16 cellular contexts compared by ENCODE assay signal in genomic region chr7:110356438-110356837, GRCh38.
DNase-seq lines count a peak whose midpoint lies in the region; ATAC-seq and TF ChIP-seq lines count a peak whose summit lies in the region.
"Had no signal": no experiment of that assay in that cellular context is flagged by ENCODE, and none has a peak within 500 bp of the region (broad histone marks: within the 10 kb centered on the region; RNA-seq: fewer than 3 reads in every experiment).

No MANE protein-coding gene starts in this region.

- H2AK5ac ChIP-seq in trophoblast cell (ENCODE audit: low read length): no peak overlapping the region

- H3K9me3 ChIP-seq in right cardiac atrium (ENCODE audit: control insufficient read depth, low read length) (no peaks in the 10 kb centered on the region), heart right ventricle (peaks cover 0 to 46% (median 0%) of the 10 kb centered on the region in 11 donors), neural progenitor cell (ENCODE audit: low read depth) (no peaks in the 10 kb centered on the region), trophoblast cell (ENCODE audit: insufficient read depth, low read depth, low read length) (peaks cover 5% of the 10 kb centered on the region)
- H3K9me3 ChIP-seq: BE2C, Caco-2, HAP-1 had no signal

- peak in 2 of 3 donors; percentile 6 to 18 for DNase-seq in right cardiac atrium
- DNase-seq in heart right ventricle: no peak
- peak; percentile 8 for DNase-seq in ELF-1 (ENCODE audit: low read depth, low spot score)
- no peak for DNase-seq in neural progenitor cell (ENCODE audit: low spot score)
- no peak for DNase-seq in trophoblast cell
- no peak for DNase-seq in stimulated activated naive CD4-positive, alpha-beta T cell treated with Interleukin-2 at 50 U/mL for 16 hours (lab: John Stamatoyannopoulos, UW)
- DNase-seq: ACHN; BE2C; C1 segment of cervical spinal cord; Caco-2; CD4-positive, CD25-positive, alpha-beta regulatory T cell; DMS79 treated with DMSO at 0.1 percent for 48 hours; GM23248 had no signal

- H4K91ac ChIP-seq in trophoblast cell (ENCODE audit: low read depth, low read length): no peak overlapping the region

- H3K9me3 Mint-ChIP-seq in neural progenitor cell: peaks cover 24% of the 10 kb centered on the region

- no peak overlapping the region for H3K14ac ChIP-seq in trophoblast cell (ENCODE audit: low read length)

- H3K4me1 Mint-ChIP-seq in neural progenitor cell: no peaks in the 10 kb centered on the region
- H3K4me1 Mint-ChIP-seq: CD4-positive, CD25-positive, alpha-beta regulatory T cell had no signal

- H3K27me3 Mint-ChIP-seq in neural progenitor cell (ENCODE audit: insufficient read depth, low read depth): peaks cover 2% of the 10 kb centered on the region
- H3K27me3 Mint-ChIP-seq: CD4-positive, CD25-positive, alpha-beta regulatory T cell had no signal

- H3K36me3 ChIP-seq in heart right ventricle (no peaks in the 10 kb centered on the region), neural progenitor cell (no peaks in the 10 kb centered on the region), trophoblast cell (ENCODE audit: control insufficient read depth in 1 of 2, insufficient read depth in 2 of 2, low read length in 2 of 2) (no peaks in the 10 kb centered on the region)
- H3K36me3 ChIP-seq: BE2C, HAP-1 had no signal

- no peak overlapping the region for H3K4ac ChIP-seq in trophoblast cell (ENCODE audit: low read depth, low read length)

- TF ChIP-seq CTCF in heart right ventricle (IDR thresholded peaks at IDR 0.05) (no peak), neural progenitor cell (IDR thresholded peaks at IDR 0.05) (no peak)

- H2AFZ ChIP-seq in neural progenitor cell (replicated peaks): peak overlapping the region; percentile 10
- H2AFZ ChIP-seq in trophoblast cell (ENCODE audit: insufficient read depth, low read length, poor library complexity): no peak overlapping the region
- H2AFZ ChIP-seq: GM23248 had no signal

- intact Hi-C loops in right cardiac atrium (cut with DNase I): no loop called here
- intact Hi-C loops in heart right ventricle (cut with DNase I): no loop called here

- no peak overlapping the region for H3K18ac ChIP-seq in trophoblast cell (ENCODE audit: low read length)

- H2BK12ac ChIP-seq in trophoblast cell (ENCODE audit: low read length): no peak overlapping the region

- H4K12ac ChIP-seq in trophoblast cell (ENCODE audit: low read depth, low read length): no peak overlapping the region

- H3K79me2 ChIP-seq in neural progenitor cell (ENCODE audit: low read depth) (no peaks in the 10 kb centered on the region), trophoblast cell (ENCODE audit: control insufficient read depth, insufficient read depth, low read length, poor library complexity) (no peaks in the 10 kb centered on the region)

- H3F3A ChIP-seq in neural progenitor cell (ENCODE audit: low read depth): no peaks in the 10 kb centered on the region

- H3K36me3 Mint-ChIP-seq in neural progenitor cell: no peaks in the 10 kb centered on the region
- H3K36me3 Mint-ChIP-seq: CD4-positive, CD25-positive, alpha-beta regulatory T cell had no signal

- no peaks in the 10 kb centered on the region for H3K79me1 ChIP-seq in trophoblast cell (ENCODE audit: low read length)

- ATAC-seq in right cardiac atrium (no peak), heart right ventricle (no peak)
- ATAC-seq: GM12878, K562 had no signal

- H3K9ac ChIP-seq in neural progenitor cell (no peak overlapping the region), trophoblast cell (ENCODE audit: low read length) (no peak overlapping the region)
- H3K9ac ChIP-seq: GM23248 had no signal

- H3K4me2 ChIP-seq in neural progenitor cell: no peak overlapping the region
- no peak overlapping the region for H3K4me2 ChIP-seq in trophoblast cell (ENCODE audit: low read length)

- H3K27me3 ChIP-seq in right cardiac atrium (ENCODE audit: control insufficient read depth, insufficient read depth) (no peaks in the 10 kb centered on the region), heart right ventricle (no peaks in the 10 kb centered on the region), neural progenitor cell (no peaks in the 10 kb centered on the region), trophoblast cell (ENCODE audit: insufficient read depth, low read length) (no peaks in the 10 kb centered on the region)
- H3K27me3 ChIP-seq: BE2C had no signal

- H3K4me3 ChIP-seq in right cardiac atrium (ENCODE audit: low read length): no peak overlapping the region
- no peak overlapping the region for H3K4me3 ChIP-seq in heart right ventricle
- H3K4me3 ChIP-seq in neural progenitor cell: no peak overlapping the region
- H3K4me3 ChIP-seq in trophoblast cell (ENCODE audit: low read depth, low read length): no peak overlapping the region
- H3K4me3 ChIP-seq: GM12878, GM23248, HAP-1, K562 had no signal

- H2BK120ac ChIP-seq in trophoblast cell (ENCODE audit: insufficient read depth, low read length, poor library complexity): no peak overlapping the region

- no peak overlapping the region for H3K27ac Mint-ChIP-seq in neural progenitor cell
- H3K27ac Mint-ChIP-seq: CD4-positive, CD25-positive, alpha-beta regulatory T cell had no signal

- 84% methylated on average over 8 of the region's 8 CpGs for WGBS in right cardiac atrium
- WGBS in heart right ventricle, 2 donors: 86 to 93% methylated on average over 8 of the region's 8 CpGs
- no CpG with 5 or more reads among the region's 8 CpGs for WGBS in trophoblast cell (ENCODE audit: extremely low coverage, insufficient coverage, insufficient read length)

- no peak overlapping the region for H2BK5ac ChIP-seq in trophoblast cell (ENCODE audit: low read depth, low read length, poor library complexity)

- H3K4me1 ChIP-seq in right cardiac atrium (ENCODE audit: control insufficient read depth, insufficient read depth, low read length) (no peaks in the 10 kb centered on the region), heart right ventricle (no peaks in the 10 kb centered on the region), neural progenitor cell (no peaks in the 10 kb centered on the region), trophoblast cell (ENCODE audit: control insufficient read depth in 1 of 2, insufficient read depth in 2 of 2, low read length in 2 of 2) (no peaks in the 10 kb centered on the region)
- H3K4me1 ChIP-seq: BE2C, Caco-2, HAP-1 had no signal

- H3K27ac ChIP-seq in right cardiac atrium (ENCODE audit: low read length) (no peak overlapping the region), heart right ventricle (no peak overlapping the region), neural progenitor cell (no peak overlapping the region), trophoblast cell (ENCODE audit: low read depth, low read length) (no peak overlapping the region)
- H3K27ac ChIP-seq: GM23248 had no signal

- H3K23ac ChIP-seq in trophoblast cell (ENCODE audit: low read length): no peak overlapping the region

- H4K20me1 ChIP-seq in neural progenitor cell (ENCODE audit: low read depth): no peaks in the 10 kb centered on the region

- H4K8ac ChIP-seq in trophoblast cell (ENCODE audit: low read depth, low read length): no peak overlapping the region

- no peak overlapping the region for H3K4me3 Mint-ChIP-seq in neural progenitor cell
- H3K4me3 Mint-ChIP-seq: CD4-positive, CD25-positive, alpha-beta regulatory T cell had no signal

Comparison
In these comparisons a context has a peak if more than half of its experiments do, and no peak if none do; other contexts are left out.
1. DNase-seq: peak in right cardiac atrium (2 of 3) and ELF-1 (single experiment); none in heart right ventricle (0 of 2), neural progenitor cell (single experiment), trophoblast cell (0 of 2) and stimulated activated naive CD4-positive, alpha-beta T cell treated with Interleukin-2 at 50 U/mL for 16 hours (single experiment).